ENCODE assay signal across 21 cellular contexts in genomic region chr12:57874166-57875108, GRCh38. TPM values are rescaled to one million over a fixed set of nuclear protein-coding genes. Genes with fewer than 3 reads are reported as not detected.
A peak's percentile ranks its signal among the peaks of the same experiment; 100 is the strongest.
DNase-seq lines count a peak whose midpoint lies in the region; ATAC-seq and TF ChIP-seq lines count a peak whose summit lies in the region.
"Had no signal": no experiment of that assay in that cellular context is flagged by ENCODE, and none has a peak within 500 bp of the region (broad histone marks: within the 10 kb centered on the region; RNA-seq: fewer than 3 reads in every experiment).

No MANE protein-coding gene starts in this region.

- no peak for DNase-seq in Right ventricle myocardium superior
- DNase-seq in cardiac septum (ENCODE audit: low spot score), result no peak
- DNase-seq in mesenchymal stem cell, result no peak
- no peak for DNase-seq in aorta
- no peak for DNase-seq in HCEC 1CT
- no peak for DNase-seq in putamen (ENCODE audit: low spot score)
- no peak for DNase-seq in natural killer cell
- DNase-seq: activated CD4-positive, alpha-beta T cell treated with anti-CD3 and anti-CD28 coated beads for 4 hours; DMS53; effector CD4-positive, alpha-beta T cell; islet precursor cell; NCI-H1105 treated with DMSO at 0.1 percent for 48 hours; NCI-H2171 treated with DMSO at 0.1 percent for 48 hours; NCI-H774; T-helper 17 cell had no signal

- H4K91ac ChIP-seq in mesenchymal stem cell (ENCODE audit: low read length), result peak overlapping the region; percentile 41

- no peak overlapping the region for H3K14ac ChIP-seq in mesenchymal stem cell (ENCODE audit: low read length in 2 of 2)

- H2AK5ac ChIP-seq in mesenchymal stem cell (ENCODE audit: low read length, severe bottlenecking), result no peak overlapping the region

- H3K9ac ChIP-seq in mesenchymal stem cell (ENCODE audit: low read length), result no peak overlapping the region

- H2BK5ac ChIP-seq in mesenchymal stem cell (ENCODE audit: low read depth, low read length, poor library complexity, severe bottlenecking), result no peak overlapping the region

- H3K4me1 ChIP-seq in mesenchymal stem cell (ENCODE audit: control insufficient read depth, insufficient read depth, low read depth, low read length) (peaks cover 2% of the 10 kb centered on the region), aorta (ENCODE audit: control insufficient read depth in 1 of 2, insufficient read depth in 2 of 2, low read length in 2 of 2) (peaks cover 1 to 5% of the 10 kb centered on the region in 2 donors)
- H3K4me1 ChIP-seq: pancreas had no signal

- H2BK15ac ChIP-seq in mesenchymal stem cell (ENCODE audit: low read depth, poor library complexity, severe bottlenecking), result no peak overlapping the region

- H3K27me3 ChIP-seq in mesenchymal stem cell (ENCODE audit: control insufficient read depth in 1 of 2, insufficient read depth in 1 of 2, low read length in 2 of 2), result no peaks in the 10 kb centered on the region
- no peaks in the 10 kb centered on the region for H3K27me3 ChIP-seq in aorta (ENCODE audit: control insufficient read depth in 1 of 2, insufficient read depth in 2 of 2, low read length in 1 of 2)
- H3K27me3 ChIP-seq: pancreas had no signal

- no peak for TF ChIP-seq CTCF in brain (conservative IDR thresholded peaks at IDR 0.05)
- TF ChIP-seq CTCF in natural killer cell (IDR thresholded peaks at IDR 0.05), result no peak

- H3K4ac ChIP-seq in mesenchymal stem cell (ENCODE audit: low read depth in 1 of 2, low read length in 2 of 2), result no peak overlapping the region

- no peak overlapping the region for H3K23ac ChIP-seq in mesenchymal stem cell (ENCODE audit: low read length in 2 of 2)

- H3K18ac ChIP-seq in mesenchymal stem cell (ENCODE audit: low read depth in 1 of 2, low read length in 2 of 2), result no peak overlapping the region

- H3K27me3 Mint-ChIP-seq in brain (no peaks in the 10 kb centered on the region), natural killer cell (ENCODE audit: low read depth in 2 of 2) (peaks cover 9 to 12% of the 10 kb centered on the region in 2 donors)
- H3K27me3 Mint-ChIP-seq: activated naive CD4-positive, alpha-beta T cell treated with anti-CD3 and anti-CD28 coated beads, Interleukin-2, amount 50 U/mL, for 24 hours had no signal

- H3K36me3 Mint-ChIP-seq in brain (no peaks in the 10 kb centered on the region), natural killer cell (no peaks in the 10 kb centered on the region)
- H3K36me3 Mint-ChIP-seq: activated naive CD4-positive, alpha-beta T cell treated with anti-CD3 and anti-CD28 coated beads, Interleukin-2, amount 50 U/mL, for 24 hours; stimulated activated memory B cell treated with anti-CD40 and anti-IgM and Interleukin-4, amounts not matched to agents 10 μg/mL and 1 μg/mL and 100 μg/mL, for 72 hours had no signal

- H3K4me3 Mint-ChIP-seq in brain (no peak overlapping the region), natural killer cell (no peak overlapping the region)
- H3K4me3 Mint-ChIP-seq: activated naive CD4-positive, alpha-beta T cell treated with anti-CD3 and anti-CD28 coated beads, Interleukin-2, amount 50 U/mL, for 24 hours; IgD-negative memory B cell; stimulated activated memory B cell treated with anti-CD40 and anti-IgM and Interleukin-4, amounts not matched to agents 10 μg/mL and 1 μg/mL and 100 μg/mL, for 72 hours; T-helper 17 cell had no signal

- no peak overlapping the region for H2BK120ac ChIP-seq in mesenchymal stem cell (ENCODE audit: low read depth, low read length)

- no peak overlapping the region for H3K4me2 ChIP-seq in mesenchymal stem cell (ENCODE audit: low read length, poor library complexity, severe bottlenecking)

- H3K9me3 Mint-ChIP-seq in brain (peaks cover 0 to 4% (median 0%) of the 10 kb centered on the region in 5 experiments), natural killer cell (no peaks in the 10 kb centered on the region)
- H3K9me3 Mint-ChIP-seq: activated naive CD4-positive, alpha-beta T cell treated with anti-CD3 and anti-CD28 coated beads, Interleukin-2, amount 50 U/mL, for 24 hours; IgD-negative memory B cell; stimulated activated memory B cell treated with anti-CD40 and anti-IgM and Interleukin-4, amounts not matched to agents 10 μg/mL and 1 μg/mL and 100 μg/mL, for 72 hours had no signal

- H3K27ac ChIP-seq in mesenchymal stem cell (ENCODE audit: low read length, poor library complexity, severe bottlenecking) (no peak overlapping the region), aorta (ENCODE audit: low read depth in 1 of 2, low read length in 2 of 2) (peak overlapping the region; percentile 69 to 76)
- H3K27ac ChIP-seq: C4-2B, pancreas had no signal

- H3K9me3 ChIP-seq in mesenchymal stem cell (ENCODE audit: control insufficient read depth, low read length), result no peaks in the 10 kb centered on the region
- H3K9me3 ChIP-seq in aorta (ENCODE audit: control insufficient read depth, low read length), result no peaks in the 10 kb centered on the region
- H3K9me3 ChIP-seq: pancreas had no signal

- H3K27ac Mint-ChIP-seq in brain (peak overlapping the region; percentile 0 to 79 (median 16)), natural killer cell (no peak overlapping the region)
- H3K27ac Mint-ChIP-seq: activated naive CD4-positive, alpha-beta T cell treated with anti-CD3 and anti-CD28 coated beads, Interleukin-2, amount 50 U/mL, for 24 hours; stimulated activated memory B cell treated with anti-CD40 and anti-IgM and Interleukin-4, amounts not matched to agents 10 μg/mL and 1 μg/mL and 100 μg/mL, for 72 hours; T-helper 17 cell had no signal

- H3K4me1 Mint-ChIP-seq in brain (peaks cover 28% of the 10 kb centered on the region), natural killer cell (no peaks in the 10 kb centered on the region)
- H3K4me1 Mint-ChIP-seq: activated naive CD4-positive, alpha-beta T cell treated with anti-CD3 and anti-CD28 coated beads, Interleukin-2, amount 50 U/mL, for 24 hours had no signal

- H3K79me1 ChIP-seq in mesenchymal stem cell (replicated peaks; ENCODE audit: low read length, poor library complexity, severe bottlenecking), result no peaks in the 10 kb centered on the region

- H3K36me3 ChIP-seq in mesenchymal stem cell (ENCODE audit: control insufficient read depth in 1 of 2, insufficient read depth in 2 of 2, low read depth in 1 of 2, low read length in 2 of 2) (no peaks in the 10 kb centered on the region), aorta (ENCODE audit: control insufficient read depth in 1 of 2, insufficient read depth in 2 of 2, low read length in 1 of 2) (no peaks in the 10 kb centered on the region)
- H3K36me3 ChIP-seq: pancreas had no signal

- WGBS in mesenchymal stem cell, result 89% methylated on average over 8 of the region's 8 CpGs
- 15 to 18% methylated on average over 8 of the region's 8 CpGs for WGBS in aorta, 2 donors

- no peak overlapping the region for H2BK12ac ChIP-seq in mesenchymal stem cell (ENCODE audit: low read length in 2 of 2)

- no peak overlapping the region for H2AFZ ChIP-seq in mesenchymal stem cell (ENCODE audit: low read depth, low read length)

- H3K4me3 ChIP-seq in mesenchymal stem cell (ENCODE audit: insufficient read depth in 1 of 2, low read depth in 1 of 2, low read length in 2 of 2) (no peak overlapping the region), aorta (ENCODE audit: low read length in 2 of 2) (no peak overlapping the region)
- H3K4me3 ChIP-seq: pancreas had no signal

- intact Hi-C loops in Right ventricle myocardium superior (cut with DNase I), result no loop called here
- intact Hi-C loops in cardiac septum (cut with DNase I), result no loop called here
- intact Hi-C loops in aorta (cut with DNase I), result no loop called here
- intact Hi-C loops in natural killer cell (cut with micrococcal nuclease), result no loop called here

- ATAC-seq in Right ventricle myocardium superior (ENCODE audit: poor library complexity), result peak; percentile 51
- ATAC-seq in aorta (ENCODE audit: low FRiP score), result no peak
- no peak for ATAC-seq in natural killer cell
- ATAC-seq: stimulated activated memory B cell treated with anti-CD40 and anti-IgM and Interleukin-4, amounts not matched to agents 10 μg/mL and 1 μg/mL and 100 μg/mL, for 72 hours; T-helper 17 cell had no signal

- no peak overlapping the region for H4K8ac ChIP-seq in mesenchymal stem cell (ENCODE audit: low read length)

RNA-seq across cellular contexts. Expression of gene CTDSP2, which starts 27.9 kb away (rescaled TPM):
- 99.5 TPM for total RNA-seq in Right ventricle myocardium superior
- total RNA-seq in cardiac septum, result 89.2 TPM
- polyA plus RNA-seq in brain (ENCODE audit: insufficient read depth, low read depth, low replicate concordance), result 67.6 TPM
- polyA plus RNA-seq in mesenchymal stem cell (2013, experiment 1 of 2), result 136 TPM
- polyA plus RNA-seq in mesenchymal stem cell (2013, experiment 2 of 2), result 129 TPM
- total RNA-seq in aorta, result 100 to 1,000 TPM; 187 to 252 TPM
- 10 to 100 TPM; 51.2 to 91.7 TPM for polyA plus RNA-seq in aorta
- total RNA-seq in natural killer cell, result 100 to 1,000 TPM in 2 of 3 donors, 10 to 100 TPM in 1; 93.8 to 135 (median 123) TPM

RNA-seq across cellular contexts. Expression of gene AVIL, which starts 55.9 kb away (rescaled TPM):
- 2.1 TPM for total RNA-seq in Right ventricle myocardium superior
- total RNA-seq in cardiac septum, result 3.5 TPM
- polyA plus RNA-seq in brain (ENCODE audit: insufficient read depth, low read depth, low replicate concordance), result 1.0 TPM
- polyA plus RNA-seq in mesenchymal stem cell (2013, experiment 1 of 2), result 1.6 TPM
- 1.8 TPM for polyA plus RNA-seq in mesenchymal stem cell (2013, experiment 2 of 2)
- total RNA-seq in aorta, result 10 to 100 TPM; 11.5 to 26.8 TPM
- polyA plus RNA-seq in aorta, result 1 to 10 TPM; 5.5 to 7.2 TPM
- total RNA-seq in natural killer cell, result 1 to 10 TPM in 2 of 3 donors, under 1 TPM in 1; 0.45 to 2.2 (median 1.3) TPM

Comparison
In these comparisons a context has a peak if more than half of its experiments do, and no peak if none do; other contexts are left out.
1. H3K27ac Mint-ChIP-seq: peak in brain (5 of 5); none in natural killer cell (0 of 2).